8 cellular contexts compared by ENCODE assay signal in genomic region chr2:131092409-131093065, GRCh38. TPM values are rescaled to one million over a fixed set of nuclear protein-coding genes. Genes with fewer than 3 reads are reported as not detected.
DNase-seq lines count a peak whose midpoint lies in the region; ATAC-seq, FAIRE-seq and TF ChIP-seq lines count a peak whose summit lies in the region.

No MANE protein-coding gene starts in this region.

- ATAC-seq in GM21576 (IDR thresholded peaks at IDR 0.05; ENCODE audit: unreplicated experiment) (no peak), GM19395 (IDR thresholded peaks at IDR 0.05; ENCODE audit: unreplicated experiment) (no peak)

- no peak for TF ChIP-seq RAD21 in neural cell (conservative IDR thresholded peaks at IDR 0.05)

- TF ChIP-seq POLR2A in Peyer's patch (IDR thresholded peaks at IDR 0.05) (peak in 1 of 2 donors; percentile 15), GM12892 (IDR thresholded peaks at IDR 0.05; ENCODE audit: low read depth, low read length) (no peak)

- peak overlapping the region; percentile 94 for H3K4me3 ChIP-seq in GM12865 (ENCODE audit: low read depth, low read length)
- peak overlapping the region; percentile 56 to 98 (median 87) for H3K4me3 ChIP-seq in Peyer's patch
- peak overlapping the region; percentile 86 to 90 for H3K4me3 ChIP-seq in duodenal mucosa (ENCODE audit: low read depth in 1 of 2, low read length in 2 of 2)
- peak overlapping the region; percentile 90 for H3K4me3 ChIP-seq in neural cell (ENCODE audit: low read length)

- H3K4me2 ChIP-seq in neural cell (ENCODE audit: low read length): peak overlapping the region; percentile 63

- H3K27me3 ChIP-seq in Peyer's patch (no peaks in the 10 kb centered on the region), duodenal mucosa (ENCODE audit: control insufficient read depth in 1 of 2, insufficient read depth in 2 of 2, low read length in 2 of 2) (no peaks in the 10 kb centered on the region), neural cell (ENCODE audit: insufficient read depth, low read depth, low read length) (no peaks in the 10 kb centered on the region)

- peaks cover 0 to 29% (median 0%) of the 10 kb centered on the region in 3 donors for H3K36me3 ChIP-seq in Peyer's patch
- peaks cover 4 to 13% of the 10 kb centered on the region in 2 donors for H3K36me3 ChIP-seq in duodenal mucosa (ENCODE audit: control insufficient read depth in 1 of 2, insufficient read depth in 2 of 2, low read length in 2 of 2)
- no peaks in the 10 kb centered on the region for H3K36me3 ChIP-seq in neural cell (ENCODE audit: insufficient read depth, low read length)

- H3K79me2 ChIP-seq in neural cell (replicated peaks; ENCODE audit: insufficient read depth, low read length): peaks cover 50% of the 10 kb centered on the region

- TF ChIP-seq EP300 in neural cell (conservative IDR thresholded peaks at IDR 0.05; ENCODE audit: poor library complexity, severe bottlenecking): no peak

- H3K9ac ChIP-seq in duodenal mucosa (ENCODE audit: low read depth in 1 of 2, low read length in 2 of 2): peak overlapping the region; percentile 76 to 87
- H3K9ac ChIP-seq in neural cell (ENCODE audit: low read length): peak overlapping the region; percentile 93

- no peaks in the 10 kb centered on the region for H3K9me2 ChIP-seq in neural cell (ENCODE audit: insufficient read depth, low read length)

- H3F3A ChIP-seq in neural cell (ENCODE audit: insufficient read depth, low read length, poor library complexity, severe bottlenecking): no peaks in the 10 kb centered on the region

- no peak for FAIRE-seq in GM12892 (lab: Jason Lieb, UNC)

- H3K9me3 ChIP-seq in Peyer's patch (no peaks in the 10 kb centered on the region), duodenal mucosa (ENCODE audit: control insufficient read depth in 1 of 2, low read length in 2 of 2) (no peaks in the 10 kb centered on the region), neural cell (ENCODE audit: low read length) (no peaks in the 10 kb centered on the region)

- no peaks in the 10 kb centered on the region for H4K20me1 ChIP-seq in neural cell (ENCODE audit: insufficient read depth)

- DNase-seq in GM12865 (ENCODE audit: low read depth) (no peak), Peyer's patch (no peak), NCI-H1048 (lab: John Stamatoyannopoulos, UW) (no peak), GM12892 (ENCODE audit: insufficient read length) (no peak)

- H3K27ac ChIP-seq in Peyer's patch (peak overlapping the region; percentile 96 to 100 (median 98)), duodenal mucosa (ENCODE audit: low read depth, low read length) (peak overlapping the region; percentile 98), neural cell (ENCODE audit: low read length) (peak overlapping the region; percentile 97)

- TF ChIP-seq CTCF in GM12865 (IDR thresholded peaks at IDR 0.05; ENCODE audit: insufficient read depth, low read depth, low read length, missing control alignments) (no peak), Peyer's patch (IDR thresholded peaks at IDR 0.05) (no peak), neural cell (IDR thresholded peaks at IDR 0.05; ENCODE audit: poor library complexity, severe bottlenecking) (no peak)

- peaks cover 0 to 17% (median 0%) of the 10 kb centered on the region in 4 donors for H3K4me1 ChIP-seq in Peyer's patch
- peaks cover 4 to 13% of the 10 kb centered on the region in 2 donors for H3K4me1 ChIP-seq in duodenal mucosa (ENCODE audit: control insufficient read depth in 1 of 2, insufficient read depth in 2 of 2, low read length in 2 of 2)

- no peak overlapping the region for H2AFZ ChIP-seq in neural cell (ENCODE audit: low read depth, low read length)

TF ChIP-seq in neural cell, 6 proteins besides CTCF, POLR2A, EP300 and RAD21:
- TF ChIP-seq POLR2AphosphoS5 (IDR thresholded peaks at IDR 0.05) (no peak), MXI1 (conservative IDR thresholded peaks at IDR 0.05; ENCODE audit: poor library complexity, severe bottlenecking) (no peak), SMC3 (conservative IDR thresholded peaks at IDR 0.05; ENCODE audit: poor library complexity) (no peak), EZH2 (IDR thresholded peaks at IDR 0.05; ENCODE audit: borderline replicate concordance, insufficient read depth, low read length, poor library complexity, severe bottlenecking) (no peak), REST (IDR thresholded peaks at IDR 0.05; ENCODE audit: borderline replicate concordance) (no peak), TAF1 (IDR thresholded peaks at IDR 0.05; ENCODE audit: low read depth) (no peak)

RNA-seq across cellular contexts. Expression of gene FAM168B, which starts 0.7 kb away (rescaled TPM):
- 10 to 100 TPM; 54.5 to 95.8 (median 81.5) TPM for total RNA-seq in Peyer's patch
- 154 and 162 TPM in 2 replicates for polyA plus RNA-seq in neural cell
- 174 and 178 TPM in 2 replicates for polyA minus RNA-seq in neural cell
- polyA plus RNA-seq in GM12892 (2012; ENCODE audit: missing spikeins): 37.6 TPM

RNA-seq across cellular contexts. Expression of gene PLEKHB2, which starts 12.6 kb away (rescaled TPM):
- 100 to 1,000 TPM in 3 of 4 donors, 10 to 100 TPM in 1; 35.5 to 150 (median 120) TPM for total RNA-seq in Peyer's patch
- 85.0 and 87.0 TPM in 2 replicates for polyA plus RNA-seq in neural cell
- 139 and 143 TPM in 2 replicates for polyA minus RNA-seq in neural cell
- 16.7 TPM for polyA plus RNA-seq in GM12892 (2012; ENCODE audit: missing spikeins)
